14 cellular contexts compared by ENCODE assay signal in genomic region chr9:89478821-89479668, GRCh38. TPM values are rescaled to one million over a fixed set of nuclear protein-coding genes. Genes with fewer than 3 reads are reported as not detected.
DNase-seq lines count a peak whose midpoint lies in the region; ATAC-seq and TF ChIP-seq lines count a peak whose summit lies in the region.
"Had no signal": no experiment of that assay in that cellular context is flagged by ENCODE, and none has a peak within 500 bp of the region (broad histone marks: within the 10 kb centered on the region; RNA-seq: fewer than 3 reads in every experiment).

No MANE protein-coding gene starts in this region.

- peaks cover 3% of the 10 kb centered on the region for H3K27me3 Mint-ChIP-seq in activated CD8-positive, alpha-beta T cell treated with anti-CD3 and anti-CD28 coated beads for 36 hours

- H3K4me3 Mint-ChIP-seq in activated CD8-positive, alpha-beta T cell treated with anti-CD3 and anti-CD28 coated beads for 36 hours = peak overlapping the region; percentile 90
- H3K4me3 Mint-ChIP-seq in stimulated activated effector memory CD8-positive, alpha-beta T cell treated with anti-CD3 and anti-CD28 coated beads, Interleukin-12 subunit alpha, Interleukin-12 subunit beta, amount 100 ng/mL, for 72 hours = peak overlapping the region; percentile 73
- H3K4me3 Mint-ChIP-seq: endodermal cell had no signal

- no peak for TF ChIP-seq CTCF in activated CD8-positive, alpha-beta T cell treated with anti-CD3 and anti-CD28 coated beads for 36 hours (IDR thresholded peaks at IDR 0.05)
- no peak for TF ChIP-seq CTCF in dorsolateral prefrontal cortex (IDR thresholded peaks at IDR 0.05 in 54 of 56, conservative IDR thresholded peaks at IDR 0.05 in 2 of 56; ENCODE audit: low read depth in 1 of 56, partially characterized antibody in 56 of 56)

- peaks cover 5% of the 10 kb centered on the region for H3K9me3 Mint-ChIP-seq in activated CD8-positive, alpha-beta T cell treated with anti-CD3 and anti-CD28 coated beads for 36 hours
- no peaks in the 10 kb centered on the region for H3K9me3 Mint-ChIP-seq in stimulated activated effector memory CD8-positive, alpha-beta T cell treated with anti-CD3 and anti-CD28 coated beads, Interleukin-12 subunit alpha, Interleukin-12 subunit beta, amount 100 ng/mL, for 72 hours
- H3K9me3 Mint-ChIP-seq: endodermal cell had no signal

- peaks cover 74% of the 10 kb centered on the region for H3K36me3 Mint-ChIP-seq in activated CD8-positive, alpha-beta T cell treated with anti-CD3 and anti-CD28 coated beads for 36 hours (ENCODE audit: low read depth)
- peaks cover 79% of the 10 kb centered on the region for H3K36me3 Mint-ChIP-seq in stimulated activated effector memory CD8-positive, alpha-beta T cell treated with anti-CD3 and anti-CD28 coated beads, Interleukin-12 subunit alpha, Interleukin-12 subunit beta, amount 100 ng/mL, for 72 hours

- H3K4me1 Mint-ChIP-seq in activated CD8-positive, alpha-beta T cell treated with anti-CD3 and anti-CD28 coated beads for 36 hours (ENCODE audit: low read depth) = peaks cover 87% of the 10 kb centered on the region
- peaks cover 95% of the 10 kb centered on the region for H3K4me1 Mint-ChIP-seq in stimulated activated effector memory CD8-positive, alpha-beta T cell treated with anti-CD3 and anti-CD28 coated beads, Interleukin-12 subunit alpha, Interleukin-12 subunit beta, amount 100 ng/mL, for 72 hours

- H3K27ac Mint-ChIP-seq in activated CD8-positive, alpha-beta T cell treated with anti-CD3 and anti-CD28 coated beads for 36 hours = peak overlapping the region; percentile 98
- peak overlapping the region; percentile 83 for H3K27ac Mint-ChIP-seq in stimulated activated effector memory CD8-positive, alpha-beta T cell treated with anti-CD3 and anti-CD28 coated beads, Interleukin-12 subunit alpha, Interleukin-12 subunit beta, amount 100 ng/mL, for 72 hours
- H3K27ac Mint-ChIP-seq: endodermal cell had no signal

- CTCF ChIA-PET in activated CD8-positive, alpha-beta T cell treated with anti-CD3 and anti-CD28 coated beads for 36 hours (lab: Charles Lee) = interaction anchor here (0.7 to 6.9 kb wide), 3 partner anchors 9 to 70 kb away, joined by 3 to 44 read pairs (median 14); no protein-coding TSS in a partner anchor

- H3K27me3 ChIP-seq in dorsolateral prefrontal cortex = no peaks in the 10 kb centered on the region
- H3K27me3 ChIP-seq: gastroesophageal sphincter had no signal

- peak overlapping the region in 36 of 59 donors; percentile 3 to 61 (median 36) for H3K4me3 ChIP-seq in dorsolateral prefrontal cortex
- H3K4me3 ChIP-seq: A549, gastroesophageal sphincter, GM23248 had no signal

- peak; percentile 75 for DNase-seq in activated CD4-positive, alpha-beta T cell treated with anti-CD3 and anti-CD28 coated beads for 48 hours
- DNase-seq in activated CD4-positive, alpha-beta T cell treated with anti-CD3 and anti-CD28 coated beads, Interleukin-2, amount 50 U/mL, for 4 hours = no peak
- peak; percentile 61 for DNase-seq in activated CD8-positive, alpha-beta T cell treated with anti-CD3 and anti-CD28 coated beads for 36 hours
- DNase-seq in dorsolateral prefrontal cortex = peak in 1 of 10 donors; percentile 24
- peak in 1 of 2 donors; percentile 74 for DNase-seq in stimulated activated effector memory CD8-positive, alpha-beta T cell treated with anti-CD3 and anti-CD28 coated beads, Interleukin-12 subunit alpha, Interleukin-12 subunit beta, amount 100 ng/mL, for 72 hours (ENCODE audit: low spot score in 2 of 2)
- DNase-seq in NCI-H2081 treated with DMSO at 0.1 percent for 48 hours (lab: John Stamatoyannopoulos, UW) = no peak
- DNase-seq: endodermal cell, GM23248, MM.1S, NCI-H2171 treated with DMSO at 0.1 percent for 48 hours had no signal

- peak; percentile 19 for ATAC-seq in activated CD8-positive, alpha-beta T cell treated with anti-CD3 and anti-CD28 coated beads for 36 hours
- ATAC-seq in stimulated activated effector memory CD8-positive, alpha-beta T cell treated with anti-CD3 and anti-CD28 coated beads, Interleukin-12 subunit alpha, Interleukin-12 subunit beta, amount 100 ng/mL, for 72 hours = peak; percentile 22
- ATAC-seq in HG02763 (IDR thresholded peaks at IDR 0.05; ENCODE audit: unreplicated experiment) (no peak), GM19397 (IDR thresholded peaks at IDR 0.05; ENCODE audit: unreplicated experiment) (no peak)
- ATAC-seq: A549, gastroesophageal sphincter had no signal

- peak overlapping the region in 52 of 59 donors; percentile 21 to 85 (median 69) for H3K27ac ChIP-seq in dorsolateral prefrontal cortex
- H3K27ac ChIP-seq: A549, gastroesophageal sphincter, GM23248 had no signal

- POLR2A ChIA-PET in activated CD8-positive, alpha-beta T cell treated with anti-CD3 and anti-CD28 coated beads for 36 hours (lab: Charles Lee) = interaction anchor here (0.7 to 5.5 kb wide), 35 partner anchors 9 to 1698 kb away, joined by 3 to 43 read pairs (median 8); no protein-coding TSS in a partner anchor

- intact Hi-C loops in activated CD8-positive, alpha-beta T cell treated with anti-CD3 and anti-CD28 coated beads for 36 hours (cut with micrococcal nuclease) = loop anchor here (2.0 to 5.0 kb wide), 2 partner anchors 14 to 162 kb away; partner anchors contain the start of gene SECISBP2
- intact Hi-C loops in dorsolateral prefrontal cortex (cut with DNase I) = no loop called here

RNA-seq across cellular contexts. Expression of gene SEMA4D, which starts 18.9 kb away (rescaled TPM):
- total RNA-seq in activated CD8-positive, alpha-beta T cell treated with anti-CD3 and anti-CD28 coated beads for 36 hours = 100 to 1,000 TPM; 290 to 317 TPM
- 100 to 1,000 TPM in 116 of 120 experiments, 10 to 100 TPM in 4; 90.5 to 697 (median 192) TPM for total RNA-seq in dorsolateral prefrontal cortex

Comparison
In these comparisons a context has a peak if more than half of its experiments do, and no peak if none do; other contexts are left out.
1. DNase-seq: peak in activated CD4-positive, alpha-beta T cell treated with anti-CD3 and anti-CD28 coated beads for 48 hours (single experiment) and activated CD8-positive, alpha-beta T cell treated with anti-CD3 and anti-CD28 coated beads for 36 hours (single experiment); none in activated CD4-positive, alpha-beta T cell treated with anti-CD3 and anti-CD28 coated beads, Interleukin-2, amount 50 U/mL, for 4 hours (0 of 2) and NCI-H2081 treated with DMSO at 0.1 percent for 48 hours (single experiment).
2. ATAC-seq: peak in activated CD8-positive, alpha-beta T cell treated with anti-CD3 and anti-CD28 coated beads for 36 hours (single experiment) and stimulated activated effector memory CD8-positive, alpha-beta T cell treated with anti-CD3 and anti-CD28 coated beads, Interleukin-12 subunit alpha, Interleukin-12 subunit beta, amount 100 ng/mL, for 72 hours (single experiment); none in HG02763 (single experiment) and GM19397 (single experiment).